ENCODE assay signal across 25 cellular contexts in genomic region chr10:118310822-118311221, GRCh38.
DNase-seq lines count a peak whose midpoint lies in the region; ATAC-seq and TF ChIP-seq lines count a peak whose summit lies in the region.
"Had no signal": no experiment of that assay in that cellular context is flagged by ENCODE, and none has a peak within 500 bp of the region (broad histone marks: within the 10 kb centered on the region; RNA-seq: fewer than 3 reads in every experiment).

No MANE protein-coding gene starts in this region.

- no peak for TF ChIP-seq CTCF in VCaP (conservative IDR thresholded peaks at IDR 0.05)

- peak overlapping the region; percentile 5; the same call in 1 of the 2 replicates for H3K27ac ChIP-seq in VCaP
- H3K27ac ChIP-seq: psoas muscle, WERI-Rb-1 had no signal

- ATAC-seq in GM21367 (IDR thresholded peaks at IDR 0.05; ENCODE audit: unreplicated experiment) (no peak), GM18861 (IDR thresholded peaks at IDR 0.05; ENCODE audit: unreplicated experiment) (no peak)
- ATAC-seq: psoas muscle had no signal

- DNase-seq in EL (peak; percentile 37), fibroblast of peridontal ligament (ENCODE audit: extremely low read depth) (peak; percentile 39), stromal cell of bone marrow (ENCODE audit: low read depth) (peak; percentile 3), NCI-H524 treated with DMSO at 0.1 percent for 48 hours (lab: John Stamatoyannopoulos, UW) (no peak), RPMI8226 (no peak)
- DNase-seq: activated CD4-positive, alpha-beta memory T cell treated with anti-CD3 and anti-CD28 coated beads for 36 hours; activated naive CD4-positive, alpha-beta T cell treated with Interleukin-2 at 50 U/mL for 16 hours; anterior cingulate cortex; cerebellar nuclear complex; endodermal cell; foreskin fibroblast; GDM1; H7; hypothalamus; MG63; NCI-H146; NCI-H2171; NCI-H526 treated with DMSO at 0.1 percent for 48 hours; psoas muscle; SHP77 treated with DMSO at 0.1 percent for 48 hours; stimulated activated CD4-positive, alpha-beta T cell treated with anti-CD3 and anti-CD28 coated beads, Interleukin-4, amount 100 ng/mL, for 4 hours; WERI-Rb-1 had no signal

Comparison
In these comparisons a context has a peak if more than half of its experiments do, and no peak if none do; other contexts are left out.
1. DNase-seq: peak in EL (single experiment), fibroblast of peridontal ligament (single experiment) and stromal cell of bone marrow (single experiment); none in NCI-H524 treated with DMSO at 0.1 percent for 48 hours (single experiment) and RPMI8226 (single experiment).